In the genomic region with DNA sequence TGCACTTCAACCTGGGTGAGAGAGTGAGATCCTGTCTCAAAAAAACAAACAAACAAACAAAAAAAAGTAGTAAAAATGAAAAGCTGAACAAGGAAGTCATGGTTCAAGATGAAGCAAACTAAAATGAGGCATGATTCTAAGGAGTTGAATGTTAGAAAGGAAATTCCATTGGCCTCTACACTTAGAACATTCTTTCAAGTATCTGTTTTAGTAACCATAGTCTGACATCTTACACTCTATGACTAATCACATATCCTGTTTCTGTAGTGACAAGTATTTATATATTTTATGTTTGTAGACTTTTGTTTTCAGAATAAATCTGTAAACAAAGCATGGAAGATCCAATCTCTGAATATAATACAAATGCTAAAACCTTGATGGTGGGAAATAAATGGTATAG, we compare ENCODE assay signal across 14 cellular contexts.
DNase-seq lines count a peak whose midpoint lies in the region; ATAC-seq and TF ChIP-seq lines count a peak whose summit lies in the region.
"Had no signal": no experiment of that assay in that cellular context is flagged by ENCODE, and none has a peak within 500 bp of the region (broad histone marks: within the 10 kb centered on the region; RNA-seq: fewer than 3 reads in every experiment).

No MANE protein-coding gene starts in this region.

- H3K9ac ChIP-seq in mammary epithelial cell (ENCODE audit: insufficient read depth, low read length) (no peak overlapping the region), fibroblast of lung (ENCODE audit: insufficient read depth, low read length) (no peak overlapping the region)
- H3K9ac ChIP-seq: neural progenitor cell had no signal

- in situ Hi-C loops in mammary epithelial cell (cut with MboI; ENCODE audit: low sequenced_read_pairs in 2 of 2), result no loop called here

- BruUV-seq in mammary epithelial cell (replicated peaks; lab: Mats Ljungman, UMichigan), result no TSS peak

- dilution Hi-C loops in mammary epithelial cell (cut with HindIII; ENCODE audit: low sequenced_read_pairs), result no loop called here

- TF ChIP-seq CTCF in mammary epithelial cell (conservative IDR thresholded peaks at IDR 0.05 in 1 of 2, IDR thresholded peaks at IDR 0.05 in 1 of 2; ENCODE audit: extremely low read depth in 1 of 2, insufficient read depth in 1 of 2, low read depth in 1 of 2, low read length in 2 of 2), result no peak
- TF ChIP-seq CTCF in breast epithelium (IDR thresholded peaks at IDR 0.05), result no peak
- no peak for TF ChIP-seq CTCF in fibroblast of lung (conservative IDR thresholded peaks at IDR 0.05 in 1 of 2, IDR thresholded peaks at IDR 0.05 in 1 of 2; ENCODE audit: low read depth in 1 of 2, low read length in 2 of 2)

- TF ChIP-seq POLR2A in breast epithelium (IDR thresholded peaks at IDR 0.05), result no peak

- no peak for ATAC-seq in aorta (ENCODE audit: low FRiP score)

- H2AFZ ChIP-seq in mammary epithelial cell (ENCODE audit: low read depth, low read length) (no peak overlapping the region), fibroblast of lung (ENCODE audit: low read length) (no peak overlapping the region)
- H2AFZ ChIP-seq: neural progenitor cell had no signal

- H3K27ac ChIP-seq in mammary epithelial cell (ENCODE audit: insufficient read depth, low read depth, low read length) (no peak overlapping the region), breast epithelium (no peak overlapping the region), fibroblast of lung (ENCODE audit: insufficient read depth, low read length) (no peak overlapping the region), aorta (ENCODE audit: low read depth in 1 of 2, low read length in 2 of 2) (no peak overlapping the region)
- H3K27ac ChIP-seq: neural progenitor cell had no signal

- no peak overlapping the region for H3K4me3 ChIP-seq in mammary epithelial cell (replicated peaks in 1 of 3; ENCODE audit: insufficient read depth in 1 of 3, low read depth in 2 of 3, low read length in 3 of 3)
- no peak overlapping the region for H3K4me3 ChIP-seq in breast epithelium
- no peak overlapping the region for H3K4me3 ChIP-seq in fibroblast of lung (replicated peaks in 1 of 4; ENCODE audit: control extremely low read depth in 1 of 4, insufficient read depth in 1 of 4, low read depth in 3 of 4, low read length in 4 of 4)
- no peak overlapping the region for H3K4me3 ChIP-seq in aorta (ENCODE audit: low read length in 2 of 2)
- H3K4me3 ChIP-seq: neural progenitor cell had no signal

- peak; percentile 47 for DNase-seq in mammary epithelial cell
- no peak for DNase-seq in breast epithelium (ENCODE audit: low spot score in 2 of 2)
- DNase-seq in LHCN-M2 (ENCODE audit: low read depth), result peak; percentile 60
- peak; percentile 10 to 57 for DNase-seq in fibroblast of lung (ENCODE audit: low read depth in 2 of 2)
- DNase-seq in aorta, result no peak
- DNase-seq in DMS 273 (lab: John Stamatoyannopoulos, UW; ENCODE audit: unreplicated experiment), result no peak
- no peak for DNase-seq in NCI-H446 treated with DMSO at 0.1 percent for 48 hours (lab: John Stamatoyannopoulos, UW)
- DNase-seq in stimulated activated naive CD4-positive, alpha-beta T cell treated with Interleukin-2 at 50 U/mL for 16 hours (lab: John Stamatoyannopoulos, UW), result no peak
- DNase-seq: ACHN; activated CD4-positive, alpha-beta T cell treated with anti-CD3 and anti-CD28 coated beads, Interleukin-2, amount 50 U/mL, for 4 hours; activated naive CD8-positive, alpha-beta T cell treated with anti-CD3 and anti-CD28 coated beads, Interleukin-2, amount 10 ng/mL, durations not matched to agents 7 days and 5 days; islet precursor cell; NCI-H1105 treated with DMSO at 0.1 percent for 48 hours had no signal

- H3K36me3 ChIP-seq in mammary epithelial cell (ENCODE audit: insufficient read depth, low read length) (no peaks in the 10 kb centered on the region), breast epithelium (no peaks in the 10 kb centered on the region), fibroblast of lung (ENCODE audit: control insufficient read depth, insufficient read depth, low read length) (no peaks in the 10 kb centered on the region), aorta (ENCODE audit: control insufficient read depth in 1 of 2, insufficient read depth in 2 of 2, low read length in 1 of 2) (no peaks in the 10 kb centered on the region)
- H3K36me3 ChIP-seq: neural progenitor cell had no signal

- no peaks in the 10 kb centered on the region for H3K79me2 ChIP-seq in mammary epithelial cell (ENCODE audit: insufficient read depth, low read length)
- no peaks in the 10 kb centered on the region for H3K79me2 ChIP-seq in fibroblast of lung (ENCODE audit: control insufficient read depth, insufficient read depth, low read length)

- intact Hi-C loops in mammary epithelial cell (cut with micrococcal nuclease), result no loop called here
- intact Hi-C loops in breast epithelium (cut with DNase I; ENCODE audit: low total_unique reads), result no loop called here
- intact Hi-C loops in aorta (cut with DNase I), result no loop called here

- H3K27me3 ChIP-seq in mammary epithelial cell (ENCODE audit: insufficient read depth, low read length), result no peaks in the 10 kb centered on the region
- no peaks in the 10 kb centered on the region for H3K27me3 ChIP-seq in breast epithelium
- no peaks in the 10 kb centered on the region for H3K27me3 ChIP-seq in fibroblast of lung (ENCODE audit: control insufficient read depth, insufficient read depth, low read length)
- H3K27me3 ChIP-seq in aorta (ENCODE audit: control insufficient read depth in 1 of 2, insufficient read depth in 2 of 2, low read length in 1 of 2), result no peaks in the 10 kb centered on the region
- H3K27me3 ChIP-seq: neural progenitor cell had no signal

- no peaks in the 10 kb centered on the region for H3K9me3 ChIP-seq in mammary epithelial cell (replicated peaks; ENCODE audit: insufficient read depth, low read length)
- peaks cover 0 to 7% of the 10 kb centered on the region in 2 donors for H3K9me3 ChIP-seq in breast epithelium
- H3K9me3 ChIP-seq in fibroblast of lung (ENCODE audit: control insufficient read depth, insufficient read depth, low read depth, low read length), result no peaks in the 10 kb centered on the region
- H3K9me3 ChIP-seq in aorta (ENCODE audit: control insufficient read depth, low read length), result no peaks in the 10 kb centered on the region

- H4K20me1 ChIP-seq in mammary epithelial cell (ENCODE audit: insufficient read depth, low read length), result no peaks in the 10 kb centered on the region
- no peaks in the 10 kb centered on the region for H4K20me1 ChIP-seq in fibroblast of lung (ENCODE audit: control insufficient read depth, extremely low read depth, insufficient read depth, low read length)

- H3K4me2 ChIP-seq in mammary epithelial cell (ENCODE audit: insufficient read depth, low read depth, low read length) (no peak overlapping the region), fibroblast of lung (ENCODE audit: extremely low read depth, insufficient read depth, low read length) (no peak overlapping the region)
- H3K4me2 ChIP-seq: neural progenitor cell had no signal

- H3K4me1 ChIP-seq in mammary epithelial cell (ENCODE audit: insufficient read depth, low read length) (peaks cover 5% of the 10 kb centered on the region), breast epithelium (no peaks in the 10 kb centered on the region), fibroblast of lung (ENCODE audit: control insufficient read depth, extremely low read depth, insufficient read depth, low read length) (no peaks in the 10 kb centered on the region), aorta (ENCODE audit: control insufficient read depth in 1 of 2, insufficient read depth in 2 of 2, low read length in 2 of 2) (no peaks in the 10 kb centered on the region)
- H3K4me1 ChIP-seq: neural progenitor cell had no signal

- CTCF ChIA-PET in mammary epithelial cell (lab: Charles Lee; ENCODE audit: low non-redundant PET), result no interaction called here

Comparison
In these comparisons a context has a peak if more than half of its experiments do, and no peak if none do; other contexts are left out.
1. DNase-seq: peak in mammary epithelial cell (single experiment), LHCN-M2 (single experiment) and fibroblast of lung (2 of 2); none in breast epithelium (0 of 2), aorta (0 of 2), DMS 273 (single experiment), NCI-H446 treated with DMSO at 0.1 percent for 48 hours (single experiment) and stimulated activated naive CD4-positive, alpha-beta T cell treated with Interleukin-2 at 50 U/mL for 16 hours (single experiment).